In genomic region chr3:81760215-81760614, GRCh38 we compare ENCODE assay signal across 7 cellular contexts. TPM values are rescaled to one million over a fixed set of nuclear protein-coding genes. Genes with fewer than 3 reads are reported as not detected.
DNase-seq lines count a peak whose midpoint lies in the region; ATAC-seq and TF ChIP-seq lines count a peak whose summit lies in the region.

No MANE protein-coding gene starts in this region.

- H3K36me3 ChIP-seq in HCT116 (ENCODE audit: control insufficient read depth in 1 of 2, insufficient read depth in 2 of 2, low read length in 2 of 2) (no peaks in the 10 kb centered on the region), WERI-Rb-1 (no peaks in the 10 kb centered on the region), spleen (peaks cover 0 to 8% (median 0%) of the 10 kb centered on the region in 6 donors)

- POLR2A ChIA-PET in HCT116 (lab: Charles Lee) = no interaction called here

- H3K4me3 ChIP-seq in HCT116 (replicated peaks in 1 of 2; ENCODE audit: low read depth in 1 of 2, low read length in 2 of 2) = peak overlapping the region; percentile 64 to 68
- H3K4me3 ChIP-seq in WERI-Rb-1 (ENCODE audit: low read depth, low read length) = peak overlapping the region; percentile 67
- H3K4me3 ChIP-seq in spleen = peak overlapping the region; percentile 16 to 74 (median 60)

- H3K27ac ChIP-seq in HCT116 (ENCODE audit: low read depth, low read length) (peak overlapping the region; percentile 96; the same call in 1 of the 2 replicates), WERI-Rb-1 (no peak overlapping the region), foreskin keratinocyte (peak overlapping the region; percentile 85), spleen (peak overlapping the region; percentile 94 to 100 (median 99))

- TF ChIP-seq RAD21 in HCT116 (IDR thresholded peaks at IDR 0.05; ENCODE audit: low read depth) = no peak

- peak overlapping the region; percentile 81 for H3K9ac ChIP-seq in HCT116 (ENCODE audit: low read length)

- H3K9me3 ChIP-seq in HCT116 (ENCODE audit: control insufficient read depth in 1 of 2, insufficient read depth in 1 of 2, low read depth in 1 of 2, low read length in 2 of 2) (no peaks in the 10 kb centered on the region), WERI-Rb-1 (ENCODE audit: severe bottlenecking) (no peaks in the 10 kb centered on the region), spleen (no peaks in the 10 kb centered on the region)

- H4K20me1 ChIP-seq in HCT116 (ENCODE audit: insufficient read depth) = no peaks in the 10 kb centered on the region

- no peak overlapping the region for H2AFZ ChIP-seq in HCT116 (ENCODE audit: low read depth, low read length, poor library complexity, severe bottlenecking)

- TF ChIP-seq CTCF in HCT116 (IDR thresholded peaks at IDR 0.05 in 2 of 3, conservative IDR thresholded peaks at IDR 0.05 in 1 of 3; ENCODE audit: borderline replicate concordance in 1 of 3, insufficient read depth in 1 of 3, low read depth in 2 of 3, low read length in 2 of 3) (no peak), WERI-Rb-1 (IDR thresholded peaks at IDR 0.05; ENCODE audit: low read depth, low read length) (no peak), foreskin keratinocyte (conservative IDR thresholded peaks at IDR 0.05) (no peak), spleen (IDR thresholded peaks at IDR 0.05 in 8 of 11, conservative IDR thresholded peaks at IDR 0.05 in 3 of 11) (no peak)

- no peaks in the 10 kb centered on the region for H3K27me3 ChIP-seq in HCT116 (ENCODE audit: insufficient read depth, low read length)
- no peaks in the 10 kb centered on the region for H3K27me3 ChIP-seq in WERI-Rb-1 (ENCODE audit: insufficient read depth, low read depth, severe bottlenecking)
- H3K27me3 ChIP-seq in foreskin keratinocyte = no peaks in the 10 kb centered on the region
- no peaks in the 10 kb centered on the region for H3K27me3 ChIP-seq in spleen (replicated peaks in 1 of 7)

- peak overlapping the region; percentile 84 for H3K4me2 ChIP-seq in HCT116 (ENCODE audit: low read length)

- peaks cover 11% of the 10 kb centered on the region; the same call in 1 of the 2 replicates for H3K79me2 ChIP-seq in HCT116 (ENCODE audit: insufficient read depth, low read length)

- no peak for TF ChIP-seq POLR2A in HCT116 (IDR thresholded peaks at IDR 0.05; ENCODE audit: borderline replicate concordance, extremely low read depth, insufficient read depth, insufficient read length)
- TF ChIP-seq POLR2A in spleen (IDR thresholded peaks at IDR 0.05) = no peak

- H3K9me2 ChIP-seq in HCT116 (ENCODE audit: insufficient read depth) = no peaks in the 10 kb centered on the region

- WGBS in spleen, 5 donors = 60 to 72% (median 70%) methylated on average over 3 of the region's 3 CpGs

- RAD21 ChIA-PET in HCT116 (lab: Charles Lee; ENCODE audit: low non-redundant PET in 1 of 2, low total read pairs in 2 of 2, uncharacterized antibody in 2 of 2, unreplicated experiment in 2 of 2) = no interaction called here

- DNase-seq in HCT116 (ENCODE audit: low read depth, low spot score) (no peak), WERI-Rb-1 (no peak), foreskin keratinocyte (no peak), spleen (no peak), anterior cingulate cortex (lab: John Stamatoyannopoulos, UW) (no peak)

- TSS peak; percentile 50 for BruUV-seq in HCT116 (replicated peaks; lab: Mats Ljungman, UMichigan)

- ATAC-seq in HCT116 (no peak), foreskin keratinocyte (no peak), GM19455 (IDR thresholded peaks at IDR 0.05; ENCODE audit: unreplicated experiment) (no peak), HG03135 (IDR thresholded peaks at IDR 0.05; ENCODE audit: unreplicated experiment) (no peak)

- H3K4me1 ChIP-seq in HCT116 (ENCODE audit: control insufficient read depth in 1 of 2, insufficient read depth in 2 of 2, low read length in 2 of 2) = peaks cover 13 to 20% of the 10 kb centered on the region in 2 experiments
- peaks cover 17% of the 10 kb centered on the region for H3K4me1 ChIP-seq in foreskin keratinocyte
- peaks cover 16 to 49% (median 24%) of the 10 kb centered on the region in 6 donors for H3K4me1 ChIP-seq in spleen

- intact Hi-C loops in HCT116 (cut with micrococcal nuclease) = loop anchor here (2.0 kb wide), 1 partner anchor 13 kb away; no protein-coding TSS in a partner anchor
- intact Hi-C loops in spleen (cut with DNase I; ENCODE audit: low total_unique reads) = no loop called here

- CTCF ChIA-PET in HCT116 (lab: Charles Lee) = no interaction called here

TF ChIP-seq in HCT116, 20 proteins besides CTCF, POLR2A, EP300 and RAD21:
- no peak for TF ChIP-seq SP1 (IDR thresholded peaks at IDR 0.05; ENCODE audit: low read depth)
- no peak for TF ChIP-seq ATF3 (IDR thresholded peaks at IDR 0.05)
- TF ChIP-seq JUND (IDR thresholded peaks at IDR 0.05) = no peak
- TF ChIP-seq CEBPB (IDR thresholded peaks at IDR 0.05; ENCODE audit: low read depth) = no peak
- TF ChIP-seq POLR2AphosphoS5 (IDR thresholded peaks at IDR 0.05; ENCODE audit: low read depth, low read length) = no peak
- no peak for TF ChIP-seq FOSL1 (IDR thresholded peaks at IDR 0.05; ENCODE audit: low read depth)

RNA-seq across cellular contexts. Expression of gene GBE1, which starts 1.2 kb away (rescaled TPM):
- total RNA-seq in HCT116 (2021; ENCODE audit: unreplicated experiment) = 27.7 TPM
- polyA plus RNA-seq in HCT116 (2012) = 25.4 and 31.4 TPM in 2 replicates
- 22.7 and 23.2 TPM in 2 replicates for total RNA-seq in foreskin keratinocyte
- 8.3 and 10.6 TPM in 2 replicates for polyA plus RNA-seq in foreskin keratinocyte
- 10 to 100 TPM; 14.3 to 34.3 (median 22.9) TPM for total RNA-seq in spleen
- polyA plus RNA-seq in spleen = 1 to 10 TPM; 5.0 to 8.8 (median 6.0) TPM
